15 cellular contexts compared by ENCODE assay signal in genomic region chr1:153259387-153259786, GRCh38. TPM values are rescaled to one million over a fixed set of nuclear protein-coding genes. Genes with fewer than 3 reads are reported as not detected.
A peak's percentile ranks its signal among the peaks of the same experiment; 100 is the strongest.
DNase-seq lines count a peak whose midpoint lies in the region; ATAC-seq, FAIRE-seq and TF ChIP-seq lines count a peak whose summit lies in the region.
"Had no signal": no experiment of that assay in that cellular context is flagged by ENCODE, and none has a peak within 500 bp of the region (broad histone marks: within the 10 kb centered on the region; RNA-seq: fewer than 3 reads in every experiment).

A gene with protein sequence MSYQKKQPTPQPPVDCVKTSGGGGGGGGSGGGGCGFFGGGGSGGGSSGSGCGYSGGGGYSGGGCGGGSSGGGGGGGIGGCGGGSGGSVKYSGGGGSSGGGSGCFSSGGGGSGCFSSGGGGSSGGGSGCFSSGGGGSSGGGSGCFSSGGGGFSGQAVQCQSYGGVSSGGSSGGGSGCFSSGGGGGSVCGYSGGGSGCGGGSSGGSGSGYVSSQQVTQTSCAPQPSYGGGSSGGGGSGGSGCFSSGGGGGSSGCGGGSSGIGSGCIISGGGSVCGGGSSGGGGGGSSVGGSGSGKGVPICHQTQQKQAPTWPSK (plus strand): TSS chr1:153259687. CDS start chr1:153260950, 1,263 bp downstream.

- no peaks in the 10 kb centered on the region for H3K79me2 ChIP-seq in GM23248 (ENCODE audit: insufficient read depth)
- H3K79me2 ChIP-seq in astrocyte (ENCODE audit: insufficient read depth, low read length): no peaks in the 10 kb centered on the region

- DNase-seq in CD14-positive monocyte (ENCODE audit: low spot score) (no peak), GM23248 (peak; percentile 4), astrocyte (ENCODE audit: low read depth) (no peak), SJCRH30 (no peak), AG08395 (ENCODE audit: low spot score) (no peak)
- DNase-seq in naive thymus-derived CD8-positive, alpha-beta T cell: no peak
- DNase-seq: activated CD4-positive, CD25-positive, alpha-beta regulatory T cell; C1 segment of cervical spinal cord; kidney; mucosa of descending colon; upper lobe of right lung had no signal

- 88% methylated on average over 3 of the region's 3 CpGs for WGBS in GM23248 (ENCODE audit: low coverage in 1 of 2, low lambda C conversion rate in 2 of 2, missing lambda C conversion rate in 2 of 2), 2 experiments

- H3K27me3 ChIP-seq in GM23248 (replicated peaks; ENCODE audit: insufficient read depth) (peaks cover 28% of the 10 kb centered on the region), astrocyte (ENCODE audit: insufficient read depth, low read length) (peaks cover 34% of the 10 kb centered on the region), SJCRH30 (no peaks in the 10 kb centered on the region; the same call in 1 of the 2 replicates)

- in situ Hi-C loops in GM23248 (cut with MboI): no loop called here

- H3K9ac ChIP-seq in GM23248: no peak within 1 kb of the TSS
- H3K9ac ChIP-seq in astrocyte (ENCODE audit: low read length): no peak within 1 kb of the TSS

- no peaks in the 10 kb centered on the region for H3F3A ChIP-seq in GM23248 (ENCODE audit: insufficient read depth)

- 0 out of 2 replicates have a peak, but pooled peaks cover 4% of the 10 kb centered on the region for H3K4me1 ChIP-seq in GM23248 (ENCODE audit: insufficient read depth)
- peaks cover 5% of the 10 kb centered on the region for H3K4me1 ChIP-seq in astrocyte (ENCODE audit: insufficient read depth, low read length)
- H3K4me1 ChIP-seq in SJCRH30: no peaks in the 10 kb centered on the region

- H2AFZ ChIP-seq in GM23248 (no peak within 1 kb of the TSS), astrocyte (ENCODE audit: low read depth, low read length) (no peak within 1 kb of the TSS)

- intact Hi-C loops in CD14-positive monocyte (cut with micrococcal nuclease): no loop called here

- H3K9me2 ChIP-seq in GM23248 (ENCODE audit: insufficient read depth): no peaks in the 10 kb centered on the region

- FAIRE-seq in astrocyte (lab: Jason Lieb, UNC): no peak
- FAIRE-seq: kidney had no signal

- H4K20me1 ChIP-seq in GM23248 (ENCODE audit: insufficient read depth): no peaks in the 10 kb centered on the region
- no peaks in the 10 kb centered on the region for H4K20me1 ChIP-seq in astrocyte (ENCODE audit: insufficient read depth, low read length)

- H3K4me2 ChIP-seq in GM23248 (ENCODE audit: unreplicated experiment): no peak within 1 kb of the TSS
- H3K4me2 ChIP-seq in astrocyte (ENCODE audit: low read length): peak within 1 kb of the TSS; percentile 36

- H3K4me1 Mint-ChIP-seq in CD14-positive monocyte: peaks cover 19% of the 10 kb centered on the region
- peaks cover 7% of the 10 kb centered on the region for H3K4me1 Mint-ChIP-seq in astrocyte (ENCODE audit: low read depth, unreplicated experiment)
- peaks cover 14 to 30% (median 26%) of the 10 kb centered on the region in 4 donors for H3K4me1 Mint-ChIP-seq in naive thymus-derived CD8-positive, alpha-beta T cell

- H3K27ac ChIP-seq in GM23248 (no peak within 1 kb of the TSS), astrocyte (ENCODE audit: low read depth, low read length) (no peak within 1 kb of the TSS), SJCRH30 (no peak within 1 kb of the TSS)
- H3K27ac ChIP-seq: SK-N-MC, upper lobe of right lung had no signal

- H3K9me3 Mint-ChIP-seq in CD14-positive monocyte (peaks cover 0 to 14% (median 11%) of the 10 kb centered on the region in 7 donors), astrocyte (ENCODE audit: unreplicated experiment) (no peaks in the 10 kb centered on the region)
- peaks cover 0 to 3% (median 0%) of the 10 kb centered on the region in 9 donors for H3K9me3 Mint-ChIP-seq in naive thymus-derived CD8-positive, alpha-beta T cell

- H3K27ac Mint-ChIP-seq in CD14-positive monocyte: peak within 1 kb of the TSS in 2 of 7 donors; percentile 72 to 75
- peak within 1 kb of the TSS; percentile 54 for H3K27ac Mint-ChIP-seq in astrocyte (ENCODE audit: unreplicated experiment)
- peak within 1 kb of the TSS in 6 of 10 donors; percentile 4 to 64 (median 22) for H3K27ac Mint-ChIP-seq in naive thymus-derived CD8-positive, alpha-beta T cell

- no peak for ATAC-seq in naive thymus-derived CD8-positive, alpha-beta T cell
- no peak for ATAC-seq in HG02852 (IDR thresholded peaks at IDR 0.05; ENCODE audit: unreplicated experiment)
- ATAC-seq: mucosa of descending colon had no signal

- no peaks in the 10 kb centered on the region for H3K9me3 ChIP-seq in GM23248 (ENCODE audit: low read depth)
- no peaks in the 10 kb centered on the region for H3K9me3 ChIP-seq in astrocyte (ENCODE audit: insufficient read depth, low read depth, low read length)
- no peaks in the 10 kb centered on the region for H3K9me3 ChIP-seq in SJCRH30 (replicated peaks)
- H3K9me3 ChIP-seq: mucosa of descending colon, upper lobe of right lung had no signal

- POLR2A ChIA-PET in naive thymus-derived CD8-positive, alpha-beta T cell (lab: Charles Lee): no interaction called here

- peak within 1 kb of the TSS; percentile 57 to 84 for H3K4me3 Mint-ChIP-seq in CD14-positive monocyte
- H3K4me3 Mint-ChIP-seq in astrocyte (ENCODE audit: unreplicated experiment): peak within 1 kb of the TSS; percentile 74
- peak within 1 kb of the TSS; percentile 67 to 86 (median 80) for H3K4me3 Mint-ChIP-seq in naive thymus-derived CD8-positive, alpha-beta T cell

- H3K4me3 ChIP-seq in GM23248 (no peak within 1 kb of the TSS), astrocyte (ENCODE audit: insufficient read depth, low read depth, low read length) (no peak within 1 kb of the TSS), SJCRH30 (no peak within 1 kb of the TSS)
- H3K4me3 ChIP-seq: mucosa of descending colon, SK-N-MC had no signal

- peaks cover 0 to 12% of the 10 kb centered on the region in 2 donors for H3K36me3 Mint-ChIP-seq in CD14-positive monocyte
- no peaks in the 10 kb centered on the region for H3K36me3 Mint-ChIP-seq in astrocyte (ENCODE audit: low read depth, unreplicated experiment)
- H3K36me3 Mint-ChIP-seq in naive thymus-derived CD8-positive, alpha-beta T cell: no peaks in the 10 kb centered on the region

- TF ChIP-seq CTCF in CD14-positive monocyte (IDR thresholded peaks at IDR 0.05): no peak
- no peak for TF ChIP-seq CTCF in astrocyte (IDR thresholded peaks at IDR 0.05; ENCODE audit: insufficient read depth, low read depth, low read length)

- no peaks in the 10 kb centered on the region for H3K36me3 ChIP-seq in GM23248 (ENCODE audit: low read depth)
- no peaks in the 10 kb centered on the region for H3K36me3 ChIP-seq in astrocyte (ENCODE audit: insufficient read depth, low read length)
- no peaks in the 10 kb centered on the region for H3K36me3 ChIP-seq in SJCRH30
- H3K36me3 ChIP-seq: upper lobe of right lung had no signal

- peaks cover 48 to 72% (median 59%) of the 10 kb centered on the region in 3 donors for H3K27me3 Mint-ChIP-seq in CD14-positive monocyte (ENCODE audit: low read depth in 3 of 3)
- peaks cover 31% of the 10 kb centered on the region for H3K27me3 Mint-ChIP-seq in astrocyte (ENCODE audit: low read depth, unreplicated experiment)
- H3K27me3 Mint-ChIP-seq in naive thymus-derived CD8-positive, alpha-beta T cell: peaks cover 13 to 39% (median 25%) of the 10 kb centered on the region in 5 donors

RNA-seq across cellular contexts. Expression of the gene that starts here (rescaled TPM):
- polyA plus RNA-seq in CD14-positive monocyte: not detected
- not detected in 2 replicates for total RNA-seq in GM23248 (2014; rRNA removed; shearing (Covaris generic))
- polyA plus RNA-seq in GM23248 (2016; fragmentation: Nextera tagmentation; extraction: Ambion mirVana): not detected in 2 replicates
- total RNA-seq in astrocyte: not detected in 2 replicates
- total RNA-seq in naive thymus-derived CD8-positive, alpha-beta T cell: not detected
- not detected for polyA plus RNA-seq in naive thymus-derived CD8-positive, alpha-beta T cell
- not detected in 2 replicates for total RNA-seq in SJCRH30 (2014; rRNA removed; shearing (Covaris generic))
- total RNA-seq: cardiac septum, kidney, mucosa of descending colon, OCI-LY7, upper lobe of right lung had no signal

Comparison
In these comparisons a context has a peak if more than half of its experiments do, and no peak if none do; other contexts are left out.
1. Peak in DNase-seq in GM23248; RNA of the gene not detected or under 1 TPM.